ENCODE assay signal across 9 cellular contexts in genomic region chr1:11320153-11320936, GRCh38. TPM values are rescaled to one million over a fixed set of nuclear protein-coding genes. Genes with fewer than 3 reads are reported as not detected.
DNase-seq lines count a peak whose midpoint lies in the region; ATAC-seq and TF ChIP-seq lines count a peak whose summit lies in the region.
"Had no signal": no experiment of that assay in that cellular context is flagged by ENCODE, and none has a peak within 500 bp of the region (broad histone marks: within the 10 kb centered on the region; RNA-seq: fewer than 3 reads in every experiment).

No MANE protein-coding gene starts in this region.

- TF ChIP-seq CTCF in AG10803 (conservative IDR thresholded peaks at IDR 0.05; ENCODE audit: low read length) (peak; percentile 44), HFFc6 (IDR thresholded peaks at IDR 0.05) (peak; percentile 79)

- H3K9me3 Mint-ChIP-seq in HFFc6, result no peaks in the 10 kb centered on the region
- H3K9me3 Mint-ChIP-seq: dendritic cell treated with granulocyte-macrophage colony-stimulating factor and Interleukin-4, amounts not matched to agents 40 ng/mL and 50 ng/mL, for 4 days had no signal

- H3K4me1 Mint-ChIP-seq in HFFc6 (ENCODE audit: low read depth), result no peaks in the 10 kb centered on the region

- no peak overlapping the region for H3K4me3 Mint-ChIP-seq in HFFc6
- H3K4me3 Mint-ChIP-seq: dendritic cell treated with granulocyte-macrophage colony-stimulating factor and Interleukin-4, amounts not matched to agents 40 ng/mL and 50 ng/mL, for 4 days had no signal

- no peak overlapping the region for H3K4me3 ChIP-seq in AG10803 (ENCODE audit: low read length)

- H3K36me3 Mint-ChIP-seq in HFFc6 (ENCODE audit: low read depth), result no peaks in the 10 kb centered on the region

- no peak for DNase-seq in AG10803 (ENCODE audit: low read depth)
- no peak for DNase-seq in HFFc6
- peak; percentile 6 to 25 for DNase-seq in activated CD4-positive, alpha-beta T cell treated with anti-CD3 and anti-CD28 coated beads, Interleukin-2, amount 50 U/mL, for 4 hours
- peak; percentile 12 to 35 for DNase-seq in erythroblast (lab: John Stamatoyannopoulos, UW)
- DNase-seq in stimulated activated CD4-positive, alpha-beta T cell treated with anti-CD3 and anti-CD28 coated beads, Interleukin-1b, Interleukin-23, amount 100 ng/mL, for 48 hours, result peak; percentile 36
- DNase-seq in NCI-H128 (lab: John Stamatoyannopoulos, UW; ENCODE audit: unreplicated experiment), result no peak

- no peak for TF ChIP-seq POLR2A in erythroblast (IDR thresholded peaks at IDR 0.05; ENCODE audit: low read length)

- ATAC-seq in GM19351 (IDR thresholded peaks at IDR 0.05; ENCODE audit: unreplicated experiment) (no peak), GM18517 (IDR thresholded peaks at IDR 0.05; ENCODE audit: unreplicated experiment) (no peak)

- peaks cover 30% of the 10 kb centered on the region for H3K27me3 Mint-ChIP-seq in HFFc6 (ENCODE audit: insufficient read depth)

- no peak overlapping the region for H3K27ac Mint-ChIP-seq in HFFc6
- H3K27ac Mint-ChIP-seq: dendritic cell treated with granulocyte-macrophage colony-stimulating factor and Interleukin-4, amounts not matched to agents 40 ng/mL and 50 ng/mL, for 4 days had no signal

RNA-seq across cellular contexts. Expression of gene UBIAD1, which starts 47.3 kb away (rescaled TPM):
- total RNA-seq in HFFc6 (2021; fragmentation: NEBNext Ultra II Directional; extraction: Animal tissue kit (Norgen Biotek cat#: 25700)), result 10 to 100 TPM; 12.8 to 18.3 (median 13.8) TPM

RNA-seq across cellular contexts. Expression of gene MTOR, which starts 58.0 kb away (rescaled TPM):
- total RNA-seq in HFFc6 (2021; fragmentation: NEBNext Ultra II Directional; extraction: Animal tissue kit (Norgen Biotek cat#: 25700)), result 10 to 100 TPM; 36.6 to 41.2 (median 38.2) TPM

Comparison
In these comparisons a context has a peak if more than half of its experiments do, and no peak if none do; other contexts are left out.
1. DNase-seq: peak in activated CD4-positive, alpha-beta T cell treated with anti-CD3 and anti-CD28 coated beads, Interleukin-2, amount 50 U/mL, for 4 hours (2 of 2), erythroblast (2 of 2) and stimulated activated CD4-positive, alpha-beta T cell treated with anti-CD3 and anti-CD28 coated beads, Interleukin-1b, Interleukin-23, amount 100 ng/mL, for 48 hours (single experiment); none in AG10803 (single experiment), HFFc6 (single experiment) and NCI-H128 (single experiment).